Comparison of ENCODE assay signal across 14 cellular contexts in genomic region chr11:65644837-65645236, GRCh38.
"Had no signal": no experiment of that assay in that cellular context is flagged by ENCODE, and none has a peak within 500 bp of the region (broad histone marks: within the 10 kb centered on the region; RNA-seq: fewer than 3 reads in every experiment).

No MANE protein-coding gene starts in this region.

- H3K36me3 ChIP-seq: colonic mucosa, ovary had no signal

- H3K4me3 ChIP-seq: body of pancreas, colonic mucosa, ovary had no signal

- H3K9me3 Mint-ChIP-seq: activated naive CD4-positive, alpha-beta T cell treated with anti-CD3 and anti-CD28 coated beads, Interleukin-2, amount 50 U/mL, for 24 hours; neural crest cell; T-helper 2 cell treated with Interferon-gamma antibody and Interleukin-4, amounts not matched to agents 5 μg/mL and 100 μg/mL, for 36 hours had no signal

- H3K27ac ChIP-seq: body of pancreas, colonic mucosa had no signal

- H3K9me3 ChIP-seq: body of pancreas, colonic mucosa, ovary had no signal

- H3K27me3 ChIP-seq: body of pancreas, colonic mucosa, ovary had no signal

- H3K4me3 Mint-ChIP-seq: activated naive CD4-positive, alpha-beta T cell treated with anti-CD3 and anti-CD28 coated beads, Interleukin-2, amount 50 U/mL, for 24 hours; T-helper 2 cell treated with Interferon-gamma antibody and Interleukin-4, amounts not matched to agents 5 μg/mL and 100 μg/mL, for 36 hours had no signal

- ATAC-seq: body of pancreas, sciatic nerve had no signal

- H3K4me1 ChIP-seq: colonic mucosa had no signal

- H3K27me3 Mint-ChIP-seq: activated naive CD4-positive, alpha-beta T cell treated with anti-CD3 and anti-CD28 coated beads, Interleukin-2, amount 50 U/mL, for 24 hours had no signal

- DNase-seq: activated CD4-positive, CD25-positive, alpha-beta regulatory T cell; activated T-cell treated with anti-CD3 and anti-CD28 coated beads for 4 hours; amygdala; body of pancreas; caudate nucleus; colonic mucosa; effector CD4-positive, alpha-beta T cell; foreskin melanocyte; head of caudate nucleus; ovary had no signal

- H3K36me3 Mint-ChIP-seq: activated naive CD4-positive, alpha-beta T cell treated with anti-CD3 and anti-CD28 coated beads, Interleukin-2, amount 50 U/mL, for 24 hours had no signal

- H3K27ac Mint-ChIP-seq: activated naive CD4-positive, alpha-beta T cell treated with anti-CD3 and anti-CD28 coated beads, Interleukin-2, amount 50 U/mL, for 24 hours had no signal
